Comparison of ENCODE assay signal across 1 cellular context in the genomic region with DNA sequence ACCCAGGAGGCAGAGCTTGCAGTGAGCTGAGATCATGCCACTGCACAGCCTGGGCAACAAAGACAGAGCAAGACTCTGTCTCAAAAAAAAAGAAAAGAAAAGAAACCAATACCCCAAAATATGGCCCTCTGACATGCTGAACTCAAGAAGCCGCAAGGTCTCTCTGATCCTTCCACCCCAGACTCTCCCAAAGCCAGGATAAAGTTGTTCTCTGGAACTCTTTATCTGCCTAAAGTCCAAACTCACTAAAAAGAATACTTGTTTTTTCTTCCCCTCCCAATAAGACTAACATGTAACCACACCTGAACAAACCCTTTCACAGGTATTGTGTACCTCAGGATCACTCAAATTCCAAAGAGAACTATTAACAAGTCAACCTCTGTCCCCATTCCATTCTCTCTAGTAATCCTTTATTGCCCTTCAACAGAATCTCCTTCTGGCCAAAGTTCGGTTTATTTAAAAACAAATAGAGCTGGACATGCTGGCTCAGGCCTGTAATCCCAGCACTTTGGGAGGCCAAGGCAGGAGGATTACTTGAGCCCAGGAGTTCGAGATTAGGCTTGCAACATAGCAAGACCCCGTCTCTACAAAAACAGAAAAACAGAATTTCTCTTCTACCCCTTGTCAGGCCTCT.
TF ChIP-seq lines count a peak whose summit lies in the region.

No MANE protein-coding gene starts in this region.

TF ChIP-seq in HepG2, 621 proteins besides CTCF, POLR2A, EP300 and RAD21 (continued from another document and continues in another):
- TF ChIP-seq ZC3H4 (CRISPR knock-in tag; IDR thresholded peaks at IDR 0.05; ENCODE audit: borderline replicate concordance): no peak
- peak; percentile 63; the same call in 1 of the 2 replicates for TF ChIP-seq ZFX (CRISPR knock-in tag; IDR thresholded peaks at IDR 0.05; ENCODE audit: low read depth)
- TF ChIP-seq POLR2AphosphoS2 (IDR thresholded peaks at IDR 0.05; ENCODE audit: low read depth, low read length): no peak
- TF ChIP-seq, protein P1, sequence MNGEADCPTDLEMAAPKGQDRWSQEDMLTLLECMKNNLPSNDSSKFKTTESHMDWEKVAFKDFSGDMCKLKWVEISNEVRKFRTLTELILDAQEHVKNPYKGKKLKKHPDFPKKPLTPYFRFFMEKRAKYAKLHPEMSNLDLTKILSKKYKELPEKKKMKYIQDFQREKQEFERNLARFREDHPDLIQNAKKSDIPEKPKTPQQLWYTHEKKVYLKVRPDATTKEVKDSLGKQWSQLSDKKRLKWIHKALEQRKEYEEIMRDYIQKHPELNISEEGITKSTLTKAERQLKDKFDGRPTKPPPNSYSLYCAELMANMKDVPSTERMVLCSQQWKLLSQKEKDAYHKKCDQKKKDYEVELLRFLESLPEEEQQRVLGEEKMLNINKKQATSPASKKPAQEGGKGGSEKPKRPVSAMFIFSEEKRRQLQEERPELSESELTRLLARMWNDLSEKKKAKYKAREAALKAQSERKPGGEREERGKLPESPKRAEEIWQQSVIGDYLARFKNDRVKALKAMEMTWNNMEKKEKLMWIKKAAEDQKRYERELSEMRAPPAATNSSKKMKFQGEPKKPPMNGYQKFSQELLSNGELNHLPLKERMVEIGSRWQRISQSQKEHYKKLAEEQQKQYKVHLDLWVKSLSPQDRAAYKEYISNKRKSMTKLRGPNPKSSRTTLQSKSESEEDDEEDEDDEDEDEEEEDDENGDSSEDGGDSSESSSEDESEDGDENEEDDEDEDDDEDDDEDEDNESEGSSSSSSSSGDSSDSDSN (CRISPR knock-in tag; IDR thresholded peaks at IDR 0.05): no peak
- TF ChIP-seq, protein P2, sequence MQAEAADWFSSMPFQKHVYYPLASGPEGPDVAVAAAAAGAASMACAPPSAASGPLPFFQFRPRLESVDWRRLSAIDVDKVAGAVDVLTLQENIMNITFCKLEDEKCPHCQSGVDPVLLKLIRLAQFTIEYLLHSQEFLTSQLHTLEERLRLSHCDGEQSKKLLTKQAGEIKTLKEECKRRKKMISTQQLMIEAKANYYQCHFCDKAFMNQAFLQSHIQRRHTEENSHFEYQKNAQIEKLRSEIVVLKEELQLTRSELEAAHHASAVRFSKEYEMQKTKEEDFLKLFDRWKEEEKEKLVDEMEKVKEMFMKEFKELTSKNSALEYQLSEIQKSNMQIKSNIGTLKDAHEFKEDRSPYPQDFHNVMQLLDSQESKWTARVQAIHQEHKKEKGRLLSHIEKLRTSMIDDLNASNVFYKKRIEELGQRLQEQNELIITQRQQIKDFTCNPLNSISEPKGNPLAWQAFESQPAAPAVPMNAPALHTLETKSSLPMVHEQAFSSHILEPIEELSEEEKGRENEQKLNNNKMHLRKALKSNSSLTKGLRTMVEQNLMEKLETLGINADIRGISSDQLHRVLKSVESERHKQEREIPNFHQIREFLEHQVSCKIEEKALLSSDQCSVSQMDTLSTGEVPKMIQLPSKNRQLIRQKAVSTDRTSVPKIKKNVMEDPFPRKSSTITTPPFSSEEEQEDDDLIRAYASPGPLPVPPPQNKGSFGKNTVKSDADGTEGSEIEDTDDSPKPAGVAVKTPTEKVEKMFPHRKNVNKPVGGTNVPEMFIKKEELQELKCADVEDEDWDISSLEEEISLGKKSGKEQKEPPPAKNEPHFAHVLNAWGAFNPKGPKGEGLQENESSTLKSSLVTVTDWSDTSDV (CRISPR knock-in tag; IDR thresholded peaks at IDR 0.05): no peak
- TF ChIP-seq ZSCAN30 (CRISPR knock-in tag; IDR thresholded peaks at IDR 0.05): no peak
- TF ChIP-seq ZNF17 (CRISPR knock-in tag; IDR thresholded peaks at IDR 0.05): no peak
- TF ChIP-seq SRF (IDR thresholded peaks at IDR 0.05; ENCODE audit: low read depth, low read length): no peak
- no peak for TF ChIP-seq ZFP37 (CRISPR knock-in tag; IDR thresholded peaks at IDR 0.05; ENCODE audit: borderline replicate concordance)
- TF ChIP-seq HCFC1 (IDR thresholded peaks at IDR 0.05; ENCODE audit: low read depth, low read length): no peak
- TF ChIP-seq SIN3B (IDR thresholded peaks at IDR 0.05; ENCODE audit: low read length): no peak
- no peak for TF ChIP-seq ZSCAN25 (CRISPR knock-in tag; IDR thresholded peaks at IDR 0.05)
- TF ChIP-seq DR1 (CRISPR knock-in tag; IDR thresholded peaks at IDR 0.05): no peak
- no peak for TF ChIP-seq GTF3A (CRISPR knock-in tag; conservative IDR thresholded peaks at IDR 0.05)
- no peak for TF ChIP-seq THYN1 (CRISPR knock-in tag; IDR thresholded peaks at IDR 0.05; ENCODE audit: borderline replicate concordance, low read depth)
- TF ChIP-seq SMAD1 (CRISPR knock-in tag; IDR thresholded peaks at IDR 0.05; ENCODE audit: borderline replicate concordance, low read depth): no peak
- TF ChIP-seq RXRB (CRISPR knock-in tag; IDR thresholded peaks at IDR 0.05; ENCODE audit: borderline replicate concordance): peak; percentile 95
- no peak for TF ChIP-seq SSRP1 (CRISPR knock-in tag; IDR thresholded peaks at IDR 0.05)
- no peak for TF ChIP-seq ZNF331 (CRISPR knock-in tag; IDR thresholded peaks at IDR 0.05)
- no peak for TF ChIP-seq ZFYVE20 (CRISPR knock-in tag; IDR thresholded peaks at IDR 0.05; ENCODE audit: borderline replicate concordance, low read depth)
- no peak for TF ChIP-seq ZNF256 (CRISPR knock-in tag; conservative IDR thresholded peaks at IDR 0.05)
- no peak for TF ChIP-seq ZNF10 (CRISPR knock-in tag; IDR thresholded peaks at IDR 0.05; ENCODE audit: borderline replicate concordance, low read depth)
- no peak for TF ChIP-seq ZNF484 (CRISPR knock-in tag; IDR thresholded peaks at IDR 0.05; ENCODE audit: borderline replicate concordance, low read depth)
- no peak for TF ChIP-seq RFXANK (CRISPR knock-in tag; IDR thresholded peaks at IDR 0.05)
- TF ChIP-seq, protein P3, sequence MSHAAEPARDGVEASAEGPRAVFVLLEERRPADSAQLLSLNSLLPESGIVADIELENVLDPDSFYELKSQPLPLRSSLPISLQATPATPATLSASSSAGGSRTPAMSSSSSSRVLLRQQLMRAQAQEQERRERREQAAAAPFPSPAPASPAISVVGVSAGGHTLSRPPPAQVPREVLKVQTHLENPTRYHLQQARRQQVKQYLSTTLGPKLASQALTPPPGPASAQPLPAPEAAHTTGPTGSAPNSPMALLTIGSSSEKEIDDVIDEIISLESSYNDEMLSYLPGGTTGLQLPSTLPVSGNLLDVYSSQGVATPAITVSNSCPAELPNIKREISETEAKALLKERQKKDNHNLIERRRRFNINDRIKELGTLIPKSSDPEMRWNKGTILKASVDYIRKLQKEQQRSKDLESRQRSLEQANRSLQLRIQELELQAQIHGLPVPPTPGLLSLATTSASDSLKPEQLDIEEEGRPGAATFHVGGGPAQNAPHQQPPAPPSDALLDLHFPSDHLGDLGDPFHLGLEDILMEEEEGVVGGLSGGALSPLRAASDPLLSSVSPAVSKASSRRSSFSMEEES (CRISPR knock-in tag; IDR thresholded peaks at IDR 0.05): no peak
- no peak for TF ChIP-seq STAG1 (CRISPR knock-in tag; IDR thresholded peaks at IDR 0.05)
- no peak for TF ChIP-seq ZNF180 (CRISPR knock-in tag; IDR thresholded peaks at IDR 0.05; ENCODE audit: borderline replicate concordance, low read depth)
- peak; percentile 12; the same call in 1 of the 2 replicates for TF ChIP-seq ZNF501 (CRISPR knock-in tag; IDR thresholded peaks at IDR 0.05)
- peak; percentile 41; the same call in 1 of the 2 replicates for TF ChIP-seq ATF7 (IDR thresholded peaks at IDR 0.05)
- TF ChIP-seq ATF7 (CRISPR knock-in tag; IDR thresholded peaks at IDR 0.05): no peak
- TF ChIP-seq THAP11 (CRISPR knock-in tag; IDR thresholded peaks at IDR 0.05): peak; percentile 44; the same call in 1 of the 2 replicates
- TF ChIP-seq NCOA1 (CRISPR knock-in tag; IDR thresholded peaks at IDR 0.05): no peak
- no peak for TF ChIP-seq TCF12 (IDR thresholded peaks at IDR 0.05)
- no peak for TF ChIP-seq TCF12 (CRISPR knock-in tag; IDR thresholded peaks at IDR 0.05)
- TF ChIP-seq ZNF432 (CRISPR knock-in tag; IDR thresholded peaks at IDR 0.05; ENCODE audit: borderline replicate concordance): no peak
- no peak for TF ChIP-seq SIN3A (IDR thresholded peaks at IDR 0.05; ENCODE audit: borderline replicate concordance, low read depth, low read length)
- TF ChIP-seq, protein P4, sequence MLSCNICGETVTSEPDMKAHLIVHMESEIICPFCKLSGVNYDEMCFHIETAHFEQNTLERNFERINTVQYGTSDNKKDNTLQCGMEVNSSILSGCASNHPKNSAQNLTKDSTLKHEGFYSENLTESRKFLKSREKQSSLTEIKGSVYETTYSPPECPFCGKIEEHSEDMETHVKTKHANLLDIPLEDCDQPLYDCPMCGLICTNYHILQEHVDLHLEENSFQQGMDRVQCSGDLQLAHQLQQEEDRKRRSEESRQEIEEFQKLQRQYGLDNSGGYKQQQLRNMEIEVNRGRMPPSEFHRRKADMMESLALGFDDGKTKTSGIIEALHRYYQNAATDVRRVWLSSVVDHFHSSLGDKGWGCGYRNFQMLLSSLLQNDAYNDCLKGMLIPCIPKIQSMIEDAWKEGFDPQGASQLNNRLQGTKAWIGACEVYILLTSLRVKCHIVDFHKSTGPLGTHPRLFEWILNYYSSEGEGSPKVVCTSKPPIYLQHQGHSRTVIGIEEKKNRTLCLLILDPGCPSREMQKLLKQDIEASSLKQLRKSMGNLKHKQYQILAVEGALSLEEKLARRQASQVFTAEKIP (CRISPR knock-in tag; IDR thresholded peaks at IDR 0.05; ENCODE audit: borderline replicate concordance): no peak
- no peak for TF ChIP-seq U2AF2 (IDR thresholded peaks at IDR 0.05; ENCODE audit: low read depth, low read length)
- no peak for TF ChIP-seq ZNF337 (CRISPR knock-in tag; IDR thresholded peaks at IDR 0.05; ENCODE audit: borderline replicate concordance, low read depth)
- no peak for TF ChIP-seq ZNF496 (CRISPR knock-in tag; IDR thresholded peaks at IDR 0.05; ENCODE audit: insufficient replicate concordance)
- no peak for TF ChIP-seq SUZ12 (IDR thresholded peaks at IDR 0.05; ENCODE audit: low read depth, low read length)
- peak; percentile 70 for TF ChIP-seq HDAC1 (CRISPR knock-in tag; IDR thresholded peaks at IDR 0.05)
- TF ChIP-seq, protein P5, sequence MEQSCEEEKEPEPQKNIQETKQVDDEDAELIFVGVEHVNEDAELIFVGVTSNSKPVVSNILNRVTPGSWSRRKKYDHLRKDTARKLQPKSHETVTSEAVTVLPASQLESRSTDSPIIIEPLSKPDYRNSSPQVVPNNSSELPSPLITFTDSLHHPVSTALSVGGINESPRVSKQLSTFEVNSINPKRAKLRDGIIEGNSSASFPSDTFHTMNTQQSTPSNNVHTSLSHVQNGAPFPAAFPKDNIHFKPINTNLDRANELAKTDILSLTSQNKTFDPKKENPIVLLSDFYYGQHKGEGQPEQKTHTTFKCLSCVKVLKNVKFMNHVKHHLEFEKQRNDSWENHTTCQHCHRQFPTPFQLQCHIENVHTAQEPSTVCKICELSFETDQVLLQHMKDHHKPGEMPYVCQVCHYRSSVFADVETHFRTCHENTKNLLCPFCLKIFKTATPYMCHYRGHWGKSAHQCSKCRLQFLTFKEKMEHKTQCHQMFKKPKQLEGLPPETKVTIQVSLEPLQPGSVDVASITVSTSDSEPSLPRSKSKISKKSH (CRISPR knock-in tag; IDR thresholded peaks at IDR 0.05; ENCODE audit: borderline replicate concordance): no peak
- TF ChIP-seq, protein P6, sequence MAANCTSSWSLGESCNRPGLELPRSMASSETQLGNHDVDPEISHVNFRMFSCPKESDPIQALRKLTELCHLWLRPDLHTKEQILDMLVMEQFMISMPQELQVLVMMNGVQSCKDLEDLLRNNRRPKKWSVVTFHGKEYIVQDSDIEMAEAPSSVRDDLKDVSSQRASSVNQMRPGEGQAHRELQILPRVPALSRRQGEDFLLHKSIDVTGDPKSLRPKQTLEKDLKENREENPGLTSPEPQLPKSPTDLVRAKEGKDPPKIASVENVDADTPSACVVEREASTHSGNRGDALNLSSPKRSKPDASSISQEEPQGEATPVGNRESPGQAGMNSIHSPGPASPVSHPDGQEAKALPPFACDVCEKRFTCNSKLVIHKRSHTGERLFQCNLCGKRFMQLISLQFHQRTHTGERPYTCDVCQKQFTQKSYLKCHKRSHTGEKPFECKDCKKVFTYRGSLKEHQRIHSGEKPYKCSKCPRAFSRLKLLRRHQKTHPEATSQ (CRISPR knock-in tag; IDR thresholded peaks at IDR 0.05; ENCODE audit: borderline replicate concordance): 0 out of 2 replicates have a peak, but pooled peaks have one; percentile 36
- TF ChIP-seq, protein P7, sequence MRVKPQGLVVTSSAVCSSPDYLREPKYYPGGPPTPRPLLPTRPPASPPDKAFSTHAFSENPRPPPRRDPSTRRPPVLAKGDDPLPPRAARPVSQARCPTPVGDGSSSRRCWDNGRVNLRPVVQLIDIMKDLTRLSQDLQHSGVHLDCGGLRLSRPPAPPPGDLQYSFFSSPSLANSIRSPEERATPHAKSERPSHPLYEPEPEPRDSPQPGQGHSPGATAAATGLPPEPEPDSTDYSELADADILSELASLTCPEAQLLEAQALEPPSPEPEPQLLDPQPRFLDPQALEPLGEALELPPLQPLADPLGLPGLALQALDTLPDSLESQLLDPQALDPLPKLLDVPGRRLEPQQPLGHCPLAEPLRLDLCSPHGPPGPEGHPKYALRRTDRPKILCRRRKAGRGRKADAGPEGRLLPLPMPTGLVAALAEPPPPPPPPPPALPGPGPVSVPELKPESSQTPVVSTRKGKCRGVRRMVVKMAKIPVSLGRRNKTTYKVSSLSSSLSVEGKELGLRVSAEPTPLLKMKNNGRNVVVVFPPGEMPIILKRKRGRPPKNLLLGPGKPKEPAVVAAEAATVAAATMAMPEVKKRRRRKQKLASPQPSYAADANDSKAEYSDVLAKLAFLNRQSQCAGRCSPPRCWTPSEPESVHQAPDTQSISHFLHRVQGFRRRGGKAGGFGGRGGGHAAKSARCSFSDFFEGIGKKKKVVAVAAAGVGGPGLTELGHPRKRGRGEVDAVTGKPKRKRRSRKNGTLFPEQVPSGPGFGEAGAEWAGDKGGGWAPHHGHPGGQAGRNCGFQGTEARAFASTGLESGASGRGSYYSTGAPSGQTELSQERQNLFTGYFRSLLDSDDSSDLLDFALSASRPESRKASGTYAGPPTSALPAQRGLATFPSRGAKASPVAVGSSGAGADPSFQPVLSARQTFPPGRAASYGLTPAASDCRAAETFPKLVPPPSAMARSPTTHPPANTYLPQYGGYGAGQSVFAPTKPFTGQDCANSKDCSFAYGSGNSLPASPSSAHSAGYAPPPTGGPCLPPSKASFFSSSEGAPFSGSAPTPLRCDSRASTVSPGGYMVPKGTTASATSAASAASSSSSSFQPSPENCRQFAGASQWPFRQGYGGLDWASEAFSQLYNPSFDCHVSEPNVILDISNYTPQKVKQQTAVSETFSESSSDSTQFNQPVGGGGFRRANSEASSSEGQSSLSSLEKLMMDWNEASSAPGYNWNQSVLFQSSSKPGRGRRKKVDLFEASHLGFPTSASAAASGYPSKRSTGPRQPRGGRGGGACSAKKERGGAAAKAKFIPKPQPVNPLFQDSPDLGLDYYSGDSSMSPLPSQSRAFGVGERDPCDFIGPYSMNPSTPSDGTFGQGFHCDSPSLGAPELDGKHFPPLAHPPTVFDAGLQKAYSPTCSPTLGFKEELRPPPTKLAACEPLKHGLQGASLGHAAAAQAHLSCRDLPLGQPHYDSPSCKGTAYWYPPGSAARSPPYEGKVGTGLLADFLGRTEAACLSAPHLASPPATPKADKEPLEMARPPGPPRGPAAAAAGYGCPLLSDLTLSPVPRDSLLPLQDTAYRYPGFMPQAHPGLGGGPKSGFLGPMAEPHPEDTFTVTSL (CRISPR knock-in tag; IDR thresholded peaks at IDR 0.05; ENCODE audit: borderline replicate concordance): peak; percentile 70; the same call in 1 of the 2 replicates
- TF ChIP-seq ZNF547 (CRISPR knock-in tag; IDR thresholded peaks at IDR 0.05): no peak
- no peak for TF ChIP-seq GATA4 (IDR thresholded peaks at IDR 0.05; ENCODE audit: borderline replicate concordance, low read depth)
- TF ChIP-seq PPARG (CRISPR knock-in tag; conservative IDR thresholded peaks at IDR 0.05): peak; percentile 100
